15 cellular contexts compared by ENCODE assay signal in the genomic region with DNA sequence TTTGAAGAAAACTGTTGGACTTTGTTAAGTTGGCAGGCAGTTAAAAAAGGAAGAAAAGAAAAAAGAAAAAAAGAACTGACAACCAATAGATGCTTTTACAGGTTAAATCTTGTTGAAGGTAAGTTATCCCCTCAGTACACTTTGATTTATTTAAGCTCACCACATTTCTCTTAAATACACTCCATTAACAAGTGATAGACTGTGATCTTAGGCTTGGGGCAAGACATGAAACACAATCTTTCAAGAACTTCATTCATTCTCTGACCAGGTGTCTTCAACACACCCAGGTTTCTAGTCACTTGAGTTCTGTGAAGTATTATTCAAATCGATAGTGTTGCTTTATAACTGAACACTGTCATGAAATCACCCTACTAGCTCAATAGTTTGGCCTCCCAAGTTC.
DNase-seq lines count a peak whose midpoint lies in the region; ATAC-seq and TF ChIP-seq lines count a peak whose summit lies in the region.
"Had no signal": no experiment of that assay in that cellular context is flagged by ENCODE, and none has a peak within 500 bp of the region (broad histone marks: within the 10 kb centered on the region; RNA-seq: fewer than 3 reads in every experiment).

No MANE protein-coding gene starts in this region.

- H3K9me3 ChIP-seq in PC-9 (ENCODE audit: insufficient read depth, low read depth), result no peaks in the 10 kb centered on the region
- H3K9me3 ChIP-seq in iPS-18a (ENCODE audit: control insufficient read depth, low read depth, low read length), result no peaks in the 10 kb centered on the region
- H3K9me3 ChIP-seq in spleen, result no peaks in the 10 kb centered on the region

- no peak for DNase-seq in stimulated activated naive CD8-positive, alpha-beta T cell treated with anti-CD3 and anti-CD28 coated beads, Interleukin-15, amount 100 ng/mL, for 72 hours
- no peak for DNase-seq in stimulated activated naive CD8-positive, alpha-beta T cell treated with anti-CD3 and anti-CD28 coated beads, Interleukin-15, Interleukin-2, amounts not matched to agents 100 U/mL and 50 U/mL, for 24 hours
- DNase-seq in PC-9, result no peak
- DNase-seq in NCI-H2227 treated with DMSO at 0.1 percent for 48 hours (lab: John Stamatoyannopoulos, UW), result no peak
- DNase-seq in spleen, result no peak
- no peak for DNase-seq in activated T-cell treated with anti-CD3 and anti-CD28 coated beads, Interleukin-2, amount 50 U/mL, for 1 hour
- DNase-seq: activated CD4-positive, alpha-beta T cell treated with anti-CD3 and anti-CD28 coated beads, Interleukin-2, amount 10 ng/mL, durations not matched to agents 7 days and 5 days; GOT3; left colon; NCI-H1105; NCI-H774; occipital lobe had no signal

- POLR2A ChIA-PET in PC-9 (lab: Charles Lee; ENCODE audit: unreplicated experiment), result no interaction called here

- H3K27me3 Mint-ChIP-seq in stimulated activated naive CD8-positive, alpha-beta T cell treated with anti-CD3 and anti-CD28 coated beads, Interleukin-15, amount 100 ng/mL, for 72 hours, result no peaks in the 10 kb centered on the region
- peaks cover 10% of the 10 kb centered on the region for H3K27me3 Mint-ChIP-seq in stimulated activated memory B cell treated with anti-CD40 and anti-IgM and Interleukin-4, amounts not matched to agents 10 μg/mL and 1 μg/mL and 100 μg/mL, for 72 hours

- H3K27me3 ChIP-seq in PC-9 (ENCODE audit: insufficient read depth, low read depth) (no peaks in the 10 kb centered on the region), iPS-18a (ENCODE audit: control insufficient read depth, insufficient read depth, low read length) (no peaks in the 10 kb centered on the region), spleen (replicated peaks in 1 of 7) (peaks cover 0 to 32% (median 6%) of the 10 kb centered on the region in 7 donors)

- peaks cover 8% of the 10 kb centered on the region for H3K4me1 Mint-ChIP-seq in stimulated activated naive CD8-positive, alpha-beta T cell treated with anti-CD3 and anti-CD28 coated beads, Interleukin-15, amount 100 ng/mL, for 72 hours
- H3K4me1 Mint-ChIP-seq in stimulated activated memory B cell treated with anti-CD40 and anti-IgM and Interleukin-4, amounts not matched to agents 10 μg/mL and 1 μg/mL and 100 μg/mL, for 72 hours, result peaks cover 6% of the 10 kb centered on the region

- H3K9ac ChIP-seq in iPS-18a (ENCODE audit: low read length), result no peak overlapping the region

- no peak for ATAC-seq in stimulated activated naive CD8-positive, alpha-beta T cell treated with anti-CD3 and anti-CD28 coated beads, Interleukin-15, amount 100 ng/mL, for 72 hours
- ATAC-seq in stimulated activated naive CD8-positive, alpha-beta T cell treated with anti-CD3 and anti-CD28 coated beads, Interleukin-15, Interleukin-2, amounts not matched to agents 100 U/mL and 50 U/mL, for 24 hours, result no peak
- no peak for ATAC-seq in stimulated activated memory B cell treated with anti-CD40 and anti-IgM and Interleukin-4, amounts not matched to agents 10 μg/mL and 1 μg/mL and 100 μg/mL, for 72 hours
- ATAC-seq: left colon; stimulated activated effector memory CD8-positive, alpha-beta T cell treated with anti-CD3 and anti-CD28 coated beads, Interleukin-12 subunit alpha, Interleukin-12 subunit beta, amount 100 ng/mL, for 72 hours had no signal

- H3F3A ChIP-seq in PC-9 (ENCODE audit: insufficient read depth, low read depth), result peaks cover 17% of the 10 kb centered on the region; the same call in 1 of the 2 replicates

- H3K4me1 ChIP-seq in PC-9 (replicated peaks; ENCODE audit: insufficient read depth) (peaks cover 20% of the 10 kb centered on the region; the same call in 1 of the 2 replicates), iPS-18a (ENCODE audit: control insufficient read depth, low read depth, low read length) (peaks cover 43% of the 10 kb centered on the region), spleen (peaks cover 0 to 33% (median 2%) of the 10 kb centered on the region in 6 donors)

- H3K4me3 Mint-ChIP-seq in stimulated activated naive CD8-positive, alpha-beta T cell treated with anti-CD3 and anti-CD28 coated beads, Interleukin-15, amount 100 ng/mL, for 72 hours, result peak overlapping the region; percentile 23 to 31
- no peak overlapping the region for H3K4me3 Mint-ChIP-seq in stimulated activated memory B cell treated with anti-CD40 and anti-IgM and Interleukin-4, amounts not matched to agents 10 μg/mL and 1 μg/mL and 100 μg/mL, for 72 hours
- H3K4me3 Mint-ChIP-seq: activated CD4-positive, alpha-beta T cell treated with anti-CD3 and anti-CD28 coated beads, Interleukin-2, amount 10 ng/mL, durations not matched to agents 7 days and 5 days; stimulated activated effector memory CD8-positive, alpha-beta T cell treated with anti-CD3 and anti-CD28 coated beads, Interleukin-12 subunit alpha, Interleukin-12 subunit beta, amount 100 ng/mL, for 72 hours had no signal

- H3K27ac Mint-ChIP-seq in stimulated activated naive CD8-positive, alpha-beta T cell treated with anti-CD3 and anti-CD28 coated beads, Interleukin-15, amount 100 ng/mL, for 72 hours, result no peak overlapping the region
- H3K27ac Mint-ChIP-seq in stimulated activated memory B cell treated with anti-CD40 and anti-IgM and Interleukin-4, amounts not matched to agents 10 μg/mL and 1 μg/mL and 100 μg/mL, for 72 hours, result no peak overlapping the region
- H3K27ac Mint-ChIP-seq: activated CD4-positive, alpha-beta T cell treated with anti-CD3 and anti-CD28 coated beads, Interleukin-2, amount 10 ng/mL, durations not matched to agents 7 days and 5 days; stimulated activated effector memory CD8-positive, alpha-beta T cell treated with anti-CD3 and anti-CD28 coated beads, Interleukin-12 subunit alpha, Interleukin-12 subunit beta, amount 100 ng/mL, for 72 hours had no signal

- BruUV-seq in PC-9 (replicated peaks; lab: Mats Ljungman, UMichigan), result no TSS peak

- H3K9me2 ChIP-seq in PC-9 (ENCODE audit: insufficient read depth), result no peaks in the 10 kb centered on the region; the same call in 1 of the 2 replicates

- H3K27ac ChIP-seq in PC-9 (no peak overlapping the region), iPS-18a (ENCODE audit: low read length) (no peak overlapping the region), spleen (no peak overlapping the region)

- H3K4me2 ChIP-seq in PC-9, result peak overlapping the region; percentile 88

- TF ChIP-seq CTCF in PC-9 (conservative IDR thresholded peaks at IDR 0.05) (no peak), spleen (IDR thresholded peaks at IDR 0.05 in 8 of 11, conservative IDR thresholded peaks at IDR 0.05 in 3 of 11) (no peak)

- 53 to 81% (median 66%) methylated on average over 1 of the region's 1 CpG for WGBS in spleen, 5 donors

- no peaks in the 10 kb centered on the region for H3K36me3 ChIP-seq in PC-9 (ENCODE audit: low read depth)
- no peaks in the 10 kb centered on the region for H3K36me3 ChIP-seq in iPS-18a (ENCODE audit: control insufficient read depth, low read depth, low read length)
- H3K36me3 ChIP-seq in spleen, result no peaks in the 10 kb centered on the region

- TF ChIP-seq POLR2A in spleen (IDR thresholded peaks at IDR 0.05), result no peak

- CTCF ChIA-PET in PC-9 (lab: Charles Lee), result no interaction called here

- no peaks in the 10 kb centered on the region for H3K36me3 Mint-ChIP-seq in stimulated activated memory B cell treated with anti-CD40 and anti-IgM and Interleukin-4, amounts not matched to agents 10 μg/mL and 1 μg/mL and 100 μg/mL, for 72 hours
- H3K36me3 Mint-ChIP-seq: stimulated activated effector memory CD8-positive, alpha-beta T cell treated with anti-CD3 and anti-CD28 coated beads, Interleukin-12 subunit alpha, Interleukin-12 subunit beta, amount 100 ng/mL, for 72 hours had no signal

- 0 out of 2 replicates have a peak, but pooled peaks cover 4% of the 10 kb centered on the region for H4K20me1 ChIP-seq in PC-9 (ENCODE audit: insufficient read depth)

- H3K79me2 ChIP-seq in PC-9 (ENCODE audit: low read depth), result peaks cover 9% of the 10 kb centered on the region

- H3K4me3 ChIP-seq in PC-9, result peak overlapping the region; percentile 83; the same call in 1 of the 2 replicates
- H3K4me3 ChIP-seq in iPS-18a (ENCODE audit: low read length), result peak overlapping the region; percentile 92
- H3K4me3 ChIP-seq in spleen, result peak overlapping the region in 2 of 8 donors; percentile 5 to 79

- no peaks in the 10 kb centered on the region for H3K9me3 Mint-ChIP-seq in stimulated activated naive CD8-positive, alpha-beta T cell treated with anti-CD3 and anti-CD28 coated beads, Interleukin-15, amount 100 ng/mL, for 72 hours
- H3K9me3 Mint-ChIP-seq in stimulated activated memory B cell treated with anti-CD40 and anti-IgM and Interleukin-4, amounts not matched to agents 10 μg/mL and 1 μg/mL and 100 μg/mL, for 72 hours, result no peaks in the 10 kb centered on the region
- H3K9me3 Mint-ChIP-seq: activated CD4-positive, alpha-beta T cell treated with anti-CD3 and anti-CD28 coated beads, Interleukin-2, amount 10 ng/mL, durations not matched to agents 7 days and 5 days had no signal

- intact Hi-C loops in PC-9 (cut with micrococcal nuclease; ENCODE audit: unreplicated experiment), result loop anchor here (10.0 kb wide), 1 partner anchor 191 kb away; no protein-coding TSS in a partner anchor
- intact Hi-C loops in spleen (cut with DNase I; ENCODE audit: low total_unique reads), result no loop called here

- no peak overlapping the region for H2AFZ ChIP-seq in PC-9
